In genomic region chr18:9741461-9741820, GRCh38 we compare ENCODE assay signal across 1 cellular context.
TF ChIP-seq lines count a peak whose summit lies in the region.

No MANE protein-coding gene starts in this region.

TF ChIP-seq in IMR-90, 13 proteins besides CTCF, POLR2A, EP300 and RAD21 (continued from another document):
- TF ChIP-seq MAFK (IDR thresholded peaks at IDR 0.05; ENCODE audit: low read depth, low read length) (no peak), USF2 (IDR thresholded peaks at IDR 0.05; ENCODE audit: low read depth, low read length) (no peak), MXI1 (IDR thresholded peaks at IDR 0.05; ENCODE audit: borderline replicate concordance, low read depth, low read length) (no peak), ELK1 (IDR thresholded peaks at IDR 0.05; ENCODE audit: borderline replicate concordance, low read depth, low read length) (no peak), RFX5 (IDR thresholded peaks at IDR 0.05; ENCODE audit: low read depth, low read length) (no peak), CHD1 (IDR thresholded peaks at IDR 0.05; ENCODE audit: low read depth, low read length) (no peak), CEBPB (IDR thresholded peaks at IDR 0.05; ENCODE audit: low read depth, low read length) (no peak)
TF ChIP-seq in IMR-90: peak in this region for 0.
